Comparison of ENCODE assay signal across 1 cellular context in genomic region chr5:28779161-28779754, GRCh38.
TF ChIP-seq lines count a peak whose summit lies in the region.

No MANE protein-coding gene starts in this region.

TF ChIP-seq in liver, 16 proteins besides CTCF, POLR2A, EP300 and RAD21 (continued from another document):
- TF ChIP-seq GABPA (IDR thresholded peaks at IDR 0.05 in 1 of 2, conservative IDR thresholded peaks at IDR 0.05 in 1 of 2) (no peak), RXRA (IDR thresholded peaks at IDR 0.05) (no peak), HNF4G (IDR thresholded peaks at IDR 0.05) (no peak)
